ENCODE assay signal across 1 cellular context in the genomic region with DNA sequence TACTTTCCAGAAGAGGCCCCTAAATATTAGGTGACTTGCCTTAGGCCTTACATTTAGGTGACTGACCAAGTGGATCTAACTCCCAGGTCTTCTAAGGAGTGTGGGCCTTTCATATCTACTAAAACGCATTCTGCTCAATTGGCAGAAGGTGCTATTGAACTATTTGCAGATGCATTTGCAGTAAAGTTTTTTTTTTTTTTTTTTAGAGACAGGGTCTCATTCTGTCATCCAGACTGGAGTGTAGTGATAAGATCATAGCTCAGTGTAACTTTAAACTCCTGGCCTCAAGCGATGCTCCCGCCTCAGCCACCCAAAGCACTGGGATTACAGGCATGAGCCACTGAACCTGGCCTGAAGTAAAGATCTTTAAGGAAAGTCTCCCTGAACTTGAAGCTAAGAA.
TF ChIP-seq lines count a peak whose summit lies in the region.

No MANE protein-coding gene starts in this region.

TF ChIP-seq in IMR-90, 13 proteins besides CTCF, POLR2A, EP300 and RAD21:
- TF ChIP-seq CHD1 (IDR thresholded peaks at IDR 0.05; ENCODE audit: low read depth, low read length) (no peak), MXI1 (IDR thresholded peaks at IDR 0.05; ENCODE audit: borderline replicate concordance, low read depth, low read length) (no peak), RCOR1 (IDR thresholded peaks at IDR 0.05; ENCODE audit: insufficient replicate concordance, low read length) (no peak), BHLHE40 (IDR thresholded peaks at IDR 0.05; ENCODE audit: low read depth, low read length) (no peak), RFX5 (IDR thresholded peaks at IDR 0.05; ENCODE audit: low read depth, low read length) (no peak), FOS (IDR thresholded peaks at IDR 0.05; ENCODE audit: low read depth, low read length) (no peak), NFE2L2 (IDR thresholded peaks at IDR 0.05; ENCODE audit: low read depth, low read length) (no peak), MAZ (IDR thresholded peaks at IDR 0.05; ENCODE audit: borderline replicate concordance, low read depth, low read length) (no peak), CEBPB (IDR thresholded peaks at IDR 0.05; ENCODE audit: low read depth, low read length) (no peak), SMC3 (IDR thresholded peaks at IDR 0.05; ENCODE audit: low read depth, low read length) (no peak), MAFK (IDR thresholded peaks at IDR 0.05; ENCODE audit: low read depth, low read length) (no peak)
- TF ChIP-seq, protein P1, sequence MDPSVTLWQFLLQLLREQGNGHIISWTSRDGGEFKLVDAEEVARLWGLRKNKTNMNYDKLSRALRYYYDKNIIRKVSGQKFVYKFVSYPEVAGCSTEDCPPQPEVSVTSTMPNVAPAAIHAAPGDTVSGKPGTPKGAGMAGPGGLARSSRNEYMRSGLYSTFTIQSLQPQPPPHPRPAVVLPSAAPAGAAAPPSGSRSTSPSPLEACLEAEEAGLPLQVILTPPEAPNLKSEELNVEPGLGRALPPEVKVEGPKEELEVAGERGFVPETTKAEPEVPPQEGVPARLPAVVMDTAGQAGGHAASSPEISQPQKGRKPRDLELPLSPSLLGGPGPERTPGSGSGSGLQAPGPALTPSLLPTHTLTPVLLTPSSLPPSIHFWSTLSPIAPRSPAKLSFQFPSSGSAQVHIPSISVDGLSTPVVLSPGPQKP (IDR thresholded peaks at IDR 0.05; ENCODE audit: borderline replicate concordance, low read depth, low read length): no peak
- TF ChIP-seq, protein P2, sequence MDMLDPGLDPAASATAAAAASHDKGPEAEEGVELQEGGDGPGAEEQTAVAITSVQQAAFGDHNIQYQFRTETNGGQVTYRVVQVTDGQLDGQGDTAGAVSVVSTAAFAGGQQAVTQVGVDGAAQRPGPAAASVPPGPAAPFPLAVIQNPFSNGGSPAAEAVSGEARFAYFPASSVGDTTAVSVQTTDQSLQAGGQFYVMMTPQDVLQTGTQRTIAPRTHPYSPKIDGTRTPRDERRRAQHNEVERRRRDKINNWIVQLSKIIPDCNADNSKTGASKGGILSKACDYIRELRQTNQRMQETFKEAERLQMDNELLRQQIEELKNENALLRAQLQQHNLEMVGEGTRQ (IDR thresholded peaks at IDR 0.05; ENCODE audit: low read depth, low read length): no peak
